Comparison of ENCODE assay signal across 1 cellular context in the genomic region with DNA sequence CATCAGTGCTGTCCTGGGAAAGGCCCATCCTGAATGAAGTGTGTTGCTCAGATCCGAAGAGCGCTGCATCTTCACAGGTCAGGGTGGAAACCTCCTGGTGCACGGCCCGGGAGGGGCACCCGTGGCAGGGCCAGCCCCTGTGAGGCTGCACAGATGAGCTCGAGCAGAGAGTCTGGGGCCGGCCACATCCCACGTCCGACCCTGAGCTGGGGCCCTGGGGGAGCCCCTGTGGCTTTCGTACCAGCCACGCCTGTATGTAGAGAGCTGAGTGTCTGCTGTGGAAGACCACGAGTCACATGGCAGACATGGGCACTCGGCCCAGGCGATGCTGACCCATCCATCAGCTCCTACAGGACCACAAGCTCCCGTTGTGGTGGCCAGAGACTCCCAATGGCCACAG.
TF ChIP-seq lines count a peak whose summit lies in the region.

No MANE protein-coding gene starts in this region.

TF ChIP-seq in K562, 482 proteins besides CTCF, POLR2A, EP300 and RAD21 (continued from another document):
- TF ChIP-seq USF1 (CRISPR knock-in tag; IDR thresholded peaks at IDR 0.05) (no peak), BHLHE40 (IDR thresholded peaks at IDR 0.05; ENCODE audit: low read length) (0 out of 2 replicates have a peak, but pooled peaks have one; percentile 8), PHB (CRISPR knock-in tag; IDR thresholded peaks at IDR 0.05) (0 out of 2 replicates have a peak, but pooled peaks have one; percentile 58), E2F3 (CRISPR knock-in tag; IDR thresholded peaks at IDR 0.05) (0 out of 2 replicates have a peak, but pooled peaks have one; percentile 30), ZNF133 (CRISPR knock-in tag; IDR thresholded peaks at IDR 0.05) (0 out of 2 replicates have a peak, but pooled peaks have one; percentile 88), KDM5B (IDR thresholded peaks at IDR 0.05; ENCODE audit: insufficient replicate concordance, low read depth, low read length) (no peak), SNIP1 (IDR thresholded peaks at IDR 0.05; ENCODE audit: low read depth) (no peak), ZNF717 (CRISPR knock-in tag; IDR thresholded peaks at IDR 0.05) (no peak), MIER1 (IDR thresholded peaks at IDR 0.05; ENCODE audit: low read depth) (no peak), CBX5 (IDR thresholded peaks at IDR 0.05; ENCODE audit: borderline replicate concordance, low read depth) (no peak), ZNF436 (CRISPR knock-in tag; IDR thresholded peaks at IDR 0.05) (0 out of 2 replicates have a peak, but pooled peaks have one; percentile 11), FOS (IDR thresholded peaks at IDR 0.05; ENCODE audit: extremely low read depth, insufficient read length) (no peak), ARID3B (CRISPR knock-in tag; IDR thresholded peaks at IDR 0.05; ENCODE audit: borderline replicate concordance) (0 out of 2 replicates have a peak, but pooled peaks have one; percentile 68), PTBP1 (IDR thresholded peaks at IDR 0.05; ENCODE audit: low read depth, low read length) (no peak), CBX3 (IDR thresholded peaks at IDR 0.05; ENCODE audit: borderline replicate concordance in 1 of 2, low read length in 2 of 2) (no peak), DIDO1 (tag; IDR thresholded peaks at IDR 0.05; ENCODE audit: low read depth) (no peak), ZNF197 (CRISPR knock-in tag; IDR thresholded peaks at IDR 0.05; ENCODE audit: low read depth) (no peak), USF2 (CRISPR knock-in tag; IDR thresholded peaks at IDR 0.05) (peak; percentile 21; the same call in 1 of the 2 replicates), NFIX (CRISPR knock-in tag; IDR thresholded peaks at IDR 0.05; ENCODE audit: low read depth) (no peak)
- TF ChIP-seq, protein P1, sequence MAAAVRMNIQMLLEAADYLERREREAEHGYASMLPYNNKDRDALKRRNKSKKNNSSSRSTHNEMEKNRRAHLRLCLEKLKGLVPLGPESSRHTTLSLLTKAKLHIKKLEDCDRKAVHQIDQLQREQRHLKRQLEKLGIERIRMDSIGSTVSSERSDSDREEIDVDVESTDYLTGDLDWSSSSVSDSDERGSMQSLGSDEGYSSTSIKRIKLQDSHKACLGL (CRISPR knock-in tag; IDR thresholded peaks at IDR 0.05; ENCODE audit: borderline replicate concordance, poor library complexity, severe bottlenecking): no peak
- TF ChIP-seq, protein P2, sequence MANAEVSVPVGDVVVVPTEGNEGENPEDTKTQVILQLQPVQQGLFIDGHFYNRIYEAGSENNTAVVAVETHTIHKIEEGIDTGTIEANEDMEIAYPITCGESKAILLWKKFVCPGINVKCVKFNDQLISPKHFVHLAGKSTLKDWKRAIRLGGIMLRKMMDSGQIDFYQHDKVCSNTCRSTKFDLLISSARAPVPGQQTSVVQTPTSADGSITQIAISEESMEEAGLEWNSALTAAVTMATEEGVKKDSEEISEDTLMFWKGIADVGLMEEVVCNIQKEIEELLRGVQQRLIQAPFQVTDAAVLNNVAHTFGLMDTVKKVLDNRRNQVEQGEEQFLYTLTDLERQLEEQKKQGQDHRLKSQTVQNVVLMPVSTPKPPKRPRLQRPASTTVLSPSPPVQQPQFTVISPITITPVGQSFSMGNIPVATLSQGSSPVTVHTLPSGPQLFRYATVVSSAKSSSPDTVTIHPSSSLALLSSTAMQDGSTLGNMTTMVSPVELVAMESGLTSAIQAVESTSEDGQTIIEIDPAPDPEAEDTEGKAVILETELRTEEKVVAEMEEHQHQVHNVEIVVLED (CRISPR knock-in tag; IDR thresholded peaks at IDR 0.05): no peak
- TF ChIP-seq, protein P3, sequence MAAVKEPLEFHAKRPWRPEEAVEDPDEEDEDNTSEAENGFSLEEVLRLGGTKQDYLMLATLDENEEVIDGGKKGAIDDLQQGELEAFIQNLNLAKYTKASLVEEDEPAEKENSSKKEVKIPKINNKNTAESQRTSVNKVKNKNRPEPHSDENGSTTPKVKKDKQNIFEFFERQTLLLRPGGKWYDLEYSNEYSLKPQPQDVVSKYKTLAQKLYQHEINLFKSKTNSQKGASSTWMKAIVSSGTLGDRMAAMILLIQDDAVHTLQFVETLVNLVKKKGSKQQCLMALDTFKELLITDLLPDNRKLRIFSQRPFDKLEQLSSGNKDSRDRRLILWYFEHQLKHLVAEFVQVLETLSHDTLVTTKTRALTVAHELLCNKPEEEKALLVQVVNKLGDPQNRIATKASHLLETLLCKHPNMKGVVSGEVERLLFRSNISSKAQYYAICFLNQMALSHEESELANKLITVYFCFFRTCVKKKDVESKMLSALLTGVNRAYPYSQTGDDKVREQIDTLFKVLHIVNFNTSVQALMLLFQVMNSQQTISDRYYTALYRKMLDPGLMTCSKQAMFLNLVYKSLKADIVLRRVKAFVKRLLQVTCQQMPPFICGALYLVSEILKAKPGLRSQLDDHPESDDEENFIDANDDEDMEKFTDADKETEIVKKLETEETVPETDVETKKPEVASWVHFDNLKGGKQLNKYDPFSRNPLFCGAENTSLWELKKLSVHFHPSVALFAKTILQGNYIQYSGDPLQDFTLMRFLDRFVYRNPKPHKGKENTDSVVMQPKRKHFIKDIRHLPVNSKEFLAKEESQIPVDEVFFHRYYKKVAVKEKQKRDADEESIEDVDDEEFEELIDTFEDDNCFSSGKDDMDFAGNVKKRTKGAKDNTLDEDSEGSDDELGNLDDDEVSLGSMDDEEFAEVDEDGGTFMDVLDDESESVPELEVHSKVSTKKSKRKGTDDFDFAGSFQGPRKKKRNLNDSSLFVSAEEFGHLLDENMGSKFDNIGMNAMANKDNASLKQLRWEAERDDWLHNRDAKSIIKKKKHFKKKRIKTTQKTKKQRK (IDR thresholded peaks at IDR 0.05; ENCODE audit: borderline replicate concordance, low read depth, low read length): no peak
- TF ChIP-seq, protein P4, sequence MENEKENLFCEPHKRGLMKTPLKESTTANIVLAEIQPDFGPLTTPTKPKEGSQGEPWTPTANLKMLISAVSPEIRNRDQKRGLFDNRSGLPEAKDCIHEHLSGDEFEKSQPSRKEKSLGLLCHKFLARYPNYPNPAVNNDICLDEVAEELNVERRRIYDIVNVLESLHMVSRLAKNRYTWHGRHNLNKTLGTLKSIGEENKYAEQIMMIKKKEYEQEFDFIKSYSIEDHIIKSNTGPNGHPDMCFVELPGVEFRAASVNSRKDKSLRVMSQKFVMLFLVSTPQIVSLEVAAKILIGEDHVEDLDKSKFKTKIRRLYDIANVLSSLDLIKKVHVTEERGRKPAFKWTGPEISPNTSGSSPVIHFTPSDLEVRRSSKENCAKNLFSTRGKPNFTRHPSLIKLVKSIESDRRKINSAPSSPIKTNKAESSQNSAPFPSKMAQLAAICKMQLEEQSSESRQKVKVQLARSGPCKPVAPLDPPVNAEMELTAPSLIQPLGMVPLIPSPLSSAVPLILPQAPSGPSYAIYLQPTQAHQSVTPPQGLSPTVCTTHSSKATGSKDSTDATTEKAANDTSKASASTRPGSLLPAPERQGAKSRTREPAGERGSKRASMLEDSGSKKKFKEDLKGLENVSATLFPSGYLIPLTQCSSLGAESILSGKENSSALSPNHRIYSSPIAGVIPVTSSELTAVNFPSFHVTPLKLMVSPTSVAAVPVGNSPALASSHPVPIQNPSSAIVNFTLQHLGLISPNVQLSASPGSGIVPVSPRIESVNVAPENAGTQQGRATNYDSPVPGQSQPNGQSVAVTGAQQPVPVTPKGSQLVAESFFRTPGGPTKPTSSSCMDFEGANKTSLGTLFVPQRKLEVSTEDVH (IDR thresholded peaks at IDR 0.05; ENCODE audit: low read depth, partially characterized antibody): no peak
TF ChIP-seq in K562: peak in this region for 13.
